ENCODE assay signal across 22 cellular contexts in the genomic region with DNA sequence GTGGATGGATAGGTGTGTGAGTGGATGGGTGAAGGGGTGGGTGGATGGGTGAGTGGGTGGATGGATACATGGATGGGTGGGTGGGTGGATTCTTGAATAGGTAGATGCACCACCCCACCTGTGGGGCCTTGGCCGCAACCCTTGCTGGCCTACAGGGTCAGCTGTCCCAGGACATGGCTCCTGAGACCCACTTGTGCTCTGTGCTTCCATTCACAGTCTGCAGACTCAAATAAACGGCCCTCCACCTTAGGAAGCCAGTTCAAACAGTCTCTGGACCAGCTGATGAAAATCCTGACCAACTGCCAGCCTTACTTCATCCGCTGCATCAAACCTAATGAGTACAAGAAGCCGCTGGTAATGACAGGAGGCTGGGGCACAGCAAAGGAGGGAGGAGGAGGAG. TPM values are rescaled to one million over a fixed set of nuclear protein-coding genes. Genes with fewer than 3 reads are reported as not detected.
DNase-seq lines count a peak whose midpoint lies in the region; ATAC-seq and TF ChIP-seq lines count a peak whose summit lies in the region.
"Had no signal": no experiment of that assay in that cellular context is flagged by ENCODE, and none has a peak within 500 bp of the region (broad histone marks: within the 10 kb centered on the region; RNA-seq: fewer than 3 reads in every experiment).

No MANE protein-coding gene starts in this region.

- H3K36me3 Mint-ChIP-seq in activated CD8-positive, alpha-beta memory T cell treated with anti-CD3 and anti-CD28 coated beads, Interleukin-2, amount 10 ng/mL, durations not matched to agents 7 days and 5 days: no peaks in the 10 kb centered on the region
- H3K36me3 Mint-ChIP-seq in activated B cell treated with CpG ODN at 0.5 μM for 24 hours (ENCODE audit: low read depth) (no peaks in the 10 kb centered on the region), natural killer cell (no peaks in the 10 kb centered on the region), type B pancreatic cell (no peaks in the 10 kb centered on the region)

- no peaks in the 10 kb centered on the region for H3K4me1 Mint-ChIP-seq in activated CD8-positive, alpha-beta memory T cell treated with anti-CD3 and anti-CD28 coated beads, Interleukin-2, amount 10 ng/mL, durations not matched to agents 7 days and 5 days
- peaks cover 22% of the 10 kb centered on the region for H3K4me1 Mint-ChIP-seq in activated B cell treated with CpG ODN at 0.5 μM for 24 hours
- H3K4me1 Mint-ChIP-seq in natural killer cell: no peaks in the 10 kb centered on the region
- H3K4me1 Mint-ChIP-seq in type B pancreatic cell (ENCODE audit: unreplicated experiment): no peaks in the 10 kb centered on the region

- peaks cover 14% of the 10 kb centered on the region for H3K27me3 Mint-ChIP-seq in activated CD8-positive, alpha-beta memory T cell treated with anti-CD3 and anti-CD28 coated beads, Interleukin-2, amount 10 ng/mL, durations not matched to agents 7 days and 5 days
- H3K27me3 Mint-ChIP-seq in activated B cell treated with CpG ODN at 0.5 μM for 24 hours (no peaks in the 10 kb centered on the region), natural killer cell (ENCODE audit: low read depth in 2 of 2) (peaks cover 0 to 7% of the 10 kb centered on the region in 2 donors), type B pancreatic cell (peaks cover 6% of the 10 kb centered on the region)
- H3K27me3 Mint-ChIP-seq: CD4-positive, alpha-beta T cell had no signal

- POLR2A ChIA-PET in activated B cell treated with CpG ODN at 0.5 μM for 24 hours (lab: Charles Lee): interaction anchor here (2.7 kb wide), 1 partner anchor 59 kb away, joined by 34 read pairs; no protein-coding TSS in a partner anchor

- intact Hi-C loops in activated B cell treated with CpG ODN at 0.5 μM for 24 hours (cut with micrococcal nuclease) (loop anchor here (2.0 to 10.0 kb wide), 2 partner anchors 51 to 265 kb away; partner anchors contain the start of gene POLR2D), natural killer cell (cut with micrococcal nuclease) (no loop called here)

- no peak overlapping the region for H3K4me3 Mint-ChIP-seq in activated CD8-positive, alpha-beta memory T cell treated with anti-CD3 and anti-CD28 coated beads, Interleukin-2, amount 10 ng/mL, durations not matched to agents 7 days and 5 days
- H3K4me3 Mint-ChIP-seq in activated B cell treated with CpG ODN at 0.5 μM for 24 hours (no peak overlapping the region), natural killer cell (no peak overlapping the region), type B pancreatic cell (no peak overlapping the region)
- H3K4me3 Mint-ChIP-seq: CD4-positive, alpha-beta T cell had no signal

- H3K9me3 Mint-ChIP-seq in activated CD8-positive, alpha-beta memory T cell treated with anti-CD3 and anti-CD28 coated beads, Interleukin-2, amount 10 ng/mL, durations not matched to agents 7 days and 5 days (ENCODE audit: low read depth): no peaks in the 10 kb centered on the region
- H3K9me3 Mint-ChIP-seq in activated B cell treated with CpG ODN at 0.5 μM for 24 hours (no peaks in the 10 kb centered on the region), natural killer cell (no peaks in the 10 kb centered on the region), type B pancreatic cell (no peaks in the 10 kb centered on the region)
- H3K9me3 Mint-ChIP-seq: CD4-positive, alpha-beta T cell had no signal

- TF ChIP-seq CTCF in activated B cell treated with CpG ODN at 0.5 μM for 24 hours (IDR thresholded peaks at IDR 0.05) (no peak), natural killer cell (IDR thresholded peaks at IDR 0.05) (no peak), type B pancreatic cell (conservative IDR thresholded peaks at IDR 0.05) (no peak)

- DNase-seq in activated CD8-positive, alpha-beta memory T cell treated with anti-CD3 and anti-CD28 coated beads for 24 hours: peak; percentile 47
- no peak for DNase-seq in activated CD8-positive, alpha-beta memory T cell treated with anti-CD3 and anti-CD28 coated beads, Interleukin-2, amount 10 ng/mL, durations not matched to agents 7 days and 5 days
- DNase-seq in activated B cell treated with CpG ODN at 0.5 μM for 24 hours (peak; percentile 11), natural killer cell (peak; percentile 1), type B pancreatic cell (ENCODE audit: extremely low spot score, unreplicated experiment) (peak; percentile 42), AML-193 (lab: John Stamatoyannopoulos, UW) (no peak)
- DNase-seq: BE2C; Calu3; CD4-positive, alpha-beta T cell; DMS79; GOT3; KG1; NCI-H1436; NCI-H2029 treated with DMSO at 0.1 percent for 48 hours; NCI-H2227 treated with DMSO at 0.1 percent for 48 hours; NCI-H524 treated with DMSO at 0.1 percent for 48 hours had no signal

- no peak for ATAC-seq in activated CD8-positive, alpha-beta memory T cell treated with anti-CD3 and anti-CD28 coated beads, Interleukin-2, amount 10 ng/mL, durations not matched to agents 7 days and 5 days
- ATAC-seq in activated B cell treated with CpG ODN at 0.5 μM for 24 hours (ENCODE audit: low read depth): no peak
- no peak for ATAC-seq in natural killer cell
- ATAC-seq in HG03025 (IDR thresholded peaks at IDR 0.05; ENCODE audit: low FRiP score, unreplicated experiment): no peak
- ATAC-seq in GM19397 (IDR thresholded peaks at IDR 0.05; ENCODE audit: unreplicated experiment): no peak
- ATAC-seq: GM12878, Panc1, Right ventricle myocardium inferior had no signal

- no peak overlapping the region for H3K27ac Mint-ChIP-seq in activated CD8-positive, alpha-beta memory T cell treated with anti-CD3 and anti-CD28 coated beads, Interleukin-2, amount 10 ng/mL, durations not matched to agents 7 days and 5 days
- H3K27ac Mint-ChIP-seq in activated B cell treated with CpG ODN at 0.5 μM for 24 hours: no peak overlapping the region
- H3K27ac Mint-ChIP-seq in natural killer cell: no peak overlapping the region
- no peak overlapping the region for H3K27ac Mint-ChIP-seq in type B pancreatic cell
- H3K27ac Mint-ChIP-seq: CD4-positive, alpha-beta T cell had no signal

- CTCF ChIA-PET in activated CD8-positive, alpha-beta memory T cell treated with anti-CD3 and anti-CD28 coated beads, Interleukin-2, amount 10 ng/mL, durations not matched to agents 7 days and 5 days (lab: Charles Lee): interaction anchor here (3.0 to 3.4 kb wide), 2 partner anchors 50 to 59 kb away, joined by 33 to 63 read pairs; no protein-coding TSS in a partner anchor
- CTCF ChIA-PET in activated B cell treated with CpG ODN at 0.5 μM for 24 hours (lab: Charles Lee): interaction anchor here (2.3 to 7.1 kb wide), 3 partner anchors 62 to 112 kb away, joined by 7 to 289 read pairs (median 14); partner anchors contain the start of gene SFT2D3

RNA-seq across cellular contexts. Expression of gene MYO7B, which starts 54.4 kb away (rescaled TPM):
- under 1 TPM in 1 of 2 experiments, not detected in 1; 0.26 TPM for total RNA-seq in activated CD8-positive, alpha-beta memory T cell treated with anti-CD3 and anti-CD28 coated beads, Interleukin-2, amount 10 ng/mL, durations not matched to agents 7 days and 5 days
- total RNA-seq in activated B cell treated with CpG ODN at 0.5 μM for 24 hours (3.0 and 3.4 TPM in 2 replicates), natural killer cell (under 1 TPM; 0.14 to 0.45 (median 0.25) TPM), type B pancreatic cell (ENCODE audit: low replicate concordance) (1.7 and 5.0 TPM in 2 replicates)
- total RNA-seq: G401 had no signal

RNA-seq across cellular contexts. Expression of gene GPR17, which starts 56.1 kb away (rescaled TPM):
- total RNA-seq in activated CD8-positive, alpha-beta memory T cell treated with anti-CD3 and anti-CD28 coated beads, Interleukin-2, amount 10 ng/mL, durations not matched to agents 7 days and 5 days: not detected
- total RNA-seq in activated B cell treated with CpG ODN at 0.5 μM for 24 hours (not detected in 2 replicates), natural killer cell (not detected), type B pancreatic cell (ENCODE audit: low replicate concordance) (0.19 TPM in 1 of 2 replicates, not detected in the other)
- total RNA-seq: Calu3; CD4-positive, alpha-beta T cell; G401; GM12878 had no signal

Comparison
In these comparisons a context has a peak if more than half of its experiments do, and no peak if none do; other contexts are left out.
1. DNase-seq: peak in activated CD8-positive, alpha-beta memory T cell treated with anti-CD3 and anti-CD28 coated beads for 24 hours (single experiment), activated B cell treated with CpG ODN at 0.5 μM for 24 hours (single experiment), natural killer cell (single experiment) and type B pancreatic cell (single experiment); none in activated CD8-positive, alpha-beta memory T cell treated with anti-CD3 and anti-CD28 coated beads, Interleukin-2, amount 10 ng/mL, durations not matched to agents 7 days and 5 days (single experiment) and AML-193 (0 of 2).